18 cellular contexts compared by ENCODE assay signal in the genomic region with DNA sequence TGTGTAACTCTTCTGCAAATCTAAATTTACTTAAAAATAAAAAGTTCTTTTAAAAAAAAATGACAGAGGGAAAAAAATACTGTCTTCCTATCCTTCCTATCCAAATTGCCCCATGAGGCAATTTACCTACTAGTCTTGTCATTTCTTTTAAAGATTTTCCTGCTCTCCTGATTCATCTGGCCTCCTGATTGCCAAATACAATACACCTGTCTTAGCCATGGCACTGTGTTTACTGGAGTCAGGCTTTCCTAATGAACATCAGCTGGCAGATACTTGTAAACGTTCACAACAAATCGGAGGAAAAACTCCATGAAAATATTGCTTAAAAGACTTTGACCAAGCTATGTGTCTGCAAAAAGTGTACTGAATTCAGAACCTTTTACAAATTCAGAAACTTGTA.
"Had no signal": no experiment of that assay in that cellular context is flagged by ENCODE, and none has a peak within 500 bp of the region (broad histone marks: within the 10 kb centered on the region; RNA-seq: fewer than 3 reads in every experiment).

No MANE protein-coding gene starts in this region.

- H3K9me3 ChIP-seq: heart left ventricle, spleen, testis, tibial nerve had no signal

- H3K27me3 Mint-ChIP-seq: dendritic cell treated with granulocyte-macrophage colony-stimulating factor and Interleukin-4, amounts not matched to agents 40 ng/mL and 50 ng/mL, for 4 days; naive thymus-derived CD4-positive, alpha-beta T cell; stimulated activated naive B cell treated with anti-CD40 and anti-IgM and Interleukin-4, amounts not matched to agents 10 μg/mL and 1 μg/mL and 100 μg/mL, for 72 hours; stimulated activated naive CD8-positive, alpha-beta T cell treated with anti-CD3 and anti-CD28 coated beads, Interleukin-15, amount 100 ng/mL, for 72 hours had no signal

- H3K27me3 ChIP-seq: foreskin keratinocyte, heart left ventricle, spleen, testis, tibial nerve had no signal

- H3K27ac Mint-ChIP-seq: dendritic cell treated with granulocyte-macrophage colony-stimulating factor and Interleukin-4, amounts not matched to agents 40 ng/mL and 50 ng/mL, for 4 days; nephron progenitor cell; stimulated activated naive B cell treated with anti-CD40 and anti-IgM and Interleukin-4, amounts not matched to agents 10 μg/mL and 1 μg/mL and 100 μg/mL, for 72 hours; stimulated activated naive CD8-positive, alpha-beta T cell treated with anti-CD3 and anti-CD28 coated beads, Interleukin-15, amount 100 ng/mL, for 72 hours had no signal

- H3K4me3 Mint-ChIP-seq: dendritic cell treated with granulocyte-macrophage colony-stimulating factor and Interleukin-4, amounts not matched to agents 40 ng/mL and 50 ng/mL, for 4 days; naive thymus-derived CD4-positive, alpha-beta T cell; nephron progenitor cell; stimulated activated naive B cell treated with anti-CD40 and anti-IgM and Interleukin-4, amounts not matched to agents 10 μg/mL and 1 μg/mL and 100 μg/mL, for 72 hours; stimulated activated naive CD8-positive, alpha-beta T cell treated with anti-CD3 and anti-CD28 coated beads, Interleukin-15, amount 100 ng/mL, for 72 hours had no signal

- H3K9me3 Mint-ChIP-seq: dendritic cell treated with granulocyte-macrophage colony-stimulating factor and Interleukin-4, amounts not matched to agents 40 ng/mL and 50 ng/mL, for 4 days; naive thymus-derived CD4-positive, alpha-beta T cell; nephron progenitor cell; stimulated activated naive B cell treated with anti-CD40 and anti-IgM and Interleukin-4, amounts not matched to agents 10 μg/mL and 1 μg/mL and 100 μg/mL, for 72 hours; stimulated activated naive CD8-positive, alpha-beta T cell treated with anti-CD3 and anti-CD28 coated beads, Interleukin-15, amount 100 ng/mL, for 72 hours had no signal

- H3K4me3 ChIP-seq: heart left ventricle, spleen, testis, tibial nerve had no signal

- ATAC-seq: foreskin keratinocyte; heart left ventricle; naive thymus-derived CD4-positive, alpha-beta T cell; sciatic nerve; stimulated activated naive B cell treated with anti-CD40 and anti-IgM and Interleukin-4, amounts not matched to agents 10 μg/mL and 1 μg/mL and 100 μg/mL, for 72 hours; stimulated activated naive CD8-positive, alpha-beta T cell treated with anti-CD3 and anti-CD28 coated beads, Interleukin-15, amount 100 ng/mL, for 72 hours had no signal

- H3K4me1 ChIP-seq: foreskin keratinocyte, spleen had no signal

- H3K27ac ChIP-seq: foreskin keratinocyte, heart left ventricle, spleen, testis, tibial nerve had no signal

- DNase-seq: erythroblast; foreskin keratinocyte; heart left ventricle; hypothalamus; kidney glomerular epithelial cell; mammary epithelial cell; naive thymus-derived CD4-positive, alpha-beta T cell; nephron progenitor cell; spleen; stimulated activated CD4-positive, alpha-beta T cell treated with anti-CD3 and anti-CD28 coated beads, Interleukin-15, amount 100 ng/mL, for 24 hours; stimulated activated CD4-positive, alpha-beta T cell treated with anti-CD3 and anti-CD28 coated beads, Interleukin-1b, Interleukin-23, amount 100 ng/mL, for 48 hours; stimulated activated CD4-positive, alpha-beta T cell treated with anti-CD3 and anti-CD28 coated beads, Interleukin-4, amount 100 ng/mL, for 24 hours; stimulated activated naive B cell treated with anti-CD40 and anti-IgM and Interleukin-4, amounts not matched to agents 10 μg/mL and 1 μg/mL and 100 μg/mL, for 72 hours; stimulated activated naive CD8-positive, alpha-beta T cell treated with anti-CD3 and anti-CD28 coated beads, Interleukin-15, amount 100 ng/mL, for 72 hours; testis had no signal
